1 cellular context compared by ENCODE assay signal in the genomic region with DNA sequence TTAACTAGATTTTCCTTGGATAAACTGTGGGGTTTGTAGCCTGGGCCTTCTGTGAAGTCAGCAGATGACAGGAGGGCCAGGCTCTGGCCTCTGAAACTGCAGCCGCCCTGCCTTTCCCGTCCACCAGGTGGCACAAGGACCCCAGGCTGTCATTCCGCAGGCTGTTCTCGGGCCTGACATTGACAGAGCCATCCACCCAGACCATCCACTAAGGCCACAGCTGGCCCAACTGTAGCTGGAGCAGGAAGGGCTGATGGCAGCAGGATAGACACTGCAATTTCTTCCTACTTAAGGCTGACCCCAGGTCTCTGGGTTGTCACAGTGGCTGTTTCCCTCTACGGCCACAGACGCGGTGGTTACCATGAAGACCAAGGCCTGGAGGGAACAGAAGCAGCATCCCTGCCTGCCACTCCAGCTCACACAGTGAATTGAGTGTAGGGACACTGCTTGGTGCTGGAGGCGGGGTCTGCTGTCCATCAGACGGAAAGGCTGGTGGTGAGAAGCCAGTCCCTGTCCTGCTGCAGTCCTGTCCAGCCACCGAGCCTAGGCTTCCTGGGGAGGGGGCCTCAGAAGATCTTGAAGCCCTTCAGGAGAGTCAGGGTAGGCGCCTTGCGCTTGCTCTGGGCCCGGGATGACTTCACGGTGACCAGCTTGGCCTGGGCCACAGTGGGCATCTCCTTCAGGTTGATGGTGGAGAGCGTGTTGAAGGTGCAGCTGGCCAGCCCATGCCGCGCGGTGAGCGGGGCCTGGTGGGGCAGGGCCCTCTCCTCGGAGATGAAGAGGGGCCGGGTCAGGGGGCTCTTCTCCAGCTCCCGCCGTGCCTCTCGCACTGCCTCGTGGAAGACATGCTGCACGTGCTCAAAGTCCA.
TF ChIP-seq lines count a peak whose summit lies in the region.

No MANE protein-coding gene starts in this region.

TF ChIP-seq in HepG2, 621 proteins besides CTCF, POLR2A, EP300 and RAD21 (continued from another document and continues in another):
- no peak; the same call in 1 of the 2 replicates for TF ChIP-seq REPIN1 (CRISPR knock-in tag; IDR thresholded peaks at IDR 0.05; ENCODE audit: borderline replicate concordance, low read depth)
- no peak for TF ChIP-seq KLF11 (CRISPR knock-in tag; IDR thresholded peaks at IDR 0.05)
- TF ChIP-seq, protein P1, sequence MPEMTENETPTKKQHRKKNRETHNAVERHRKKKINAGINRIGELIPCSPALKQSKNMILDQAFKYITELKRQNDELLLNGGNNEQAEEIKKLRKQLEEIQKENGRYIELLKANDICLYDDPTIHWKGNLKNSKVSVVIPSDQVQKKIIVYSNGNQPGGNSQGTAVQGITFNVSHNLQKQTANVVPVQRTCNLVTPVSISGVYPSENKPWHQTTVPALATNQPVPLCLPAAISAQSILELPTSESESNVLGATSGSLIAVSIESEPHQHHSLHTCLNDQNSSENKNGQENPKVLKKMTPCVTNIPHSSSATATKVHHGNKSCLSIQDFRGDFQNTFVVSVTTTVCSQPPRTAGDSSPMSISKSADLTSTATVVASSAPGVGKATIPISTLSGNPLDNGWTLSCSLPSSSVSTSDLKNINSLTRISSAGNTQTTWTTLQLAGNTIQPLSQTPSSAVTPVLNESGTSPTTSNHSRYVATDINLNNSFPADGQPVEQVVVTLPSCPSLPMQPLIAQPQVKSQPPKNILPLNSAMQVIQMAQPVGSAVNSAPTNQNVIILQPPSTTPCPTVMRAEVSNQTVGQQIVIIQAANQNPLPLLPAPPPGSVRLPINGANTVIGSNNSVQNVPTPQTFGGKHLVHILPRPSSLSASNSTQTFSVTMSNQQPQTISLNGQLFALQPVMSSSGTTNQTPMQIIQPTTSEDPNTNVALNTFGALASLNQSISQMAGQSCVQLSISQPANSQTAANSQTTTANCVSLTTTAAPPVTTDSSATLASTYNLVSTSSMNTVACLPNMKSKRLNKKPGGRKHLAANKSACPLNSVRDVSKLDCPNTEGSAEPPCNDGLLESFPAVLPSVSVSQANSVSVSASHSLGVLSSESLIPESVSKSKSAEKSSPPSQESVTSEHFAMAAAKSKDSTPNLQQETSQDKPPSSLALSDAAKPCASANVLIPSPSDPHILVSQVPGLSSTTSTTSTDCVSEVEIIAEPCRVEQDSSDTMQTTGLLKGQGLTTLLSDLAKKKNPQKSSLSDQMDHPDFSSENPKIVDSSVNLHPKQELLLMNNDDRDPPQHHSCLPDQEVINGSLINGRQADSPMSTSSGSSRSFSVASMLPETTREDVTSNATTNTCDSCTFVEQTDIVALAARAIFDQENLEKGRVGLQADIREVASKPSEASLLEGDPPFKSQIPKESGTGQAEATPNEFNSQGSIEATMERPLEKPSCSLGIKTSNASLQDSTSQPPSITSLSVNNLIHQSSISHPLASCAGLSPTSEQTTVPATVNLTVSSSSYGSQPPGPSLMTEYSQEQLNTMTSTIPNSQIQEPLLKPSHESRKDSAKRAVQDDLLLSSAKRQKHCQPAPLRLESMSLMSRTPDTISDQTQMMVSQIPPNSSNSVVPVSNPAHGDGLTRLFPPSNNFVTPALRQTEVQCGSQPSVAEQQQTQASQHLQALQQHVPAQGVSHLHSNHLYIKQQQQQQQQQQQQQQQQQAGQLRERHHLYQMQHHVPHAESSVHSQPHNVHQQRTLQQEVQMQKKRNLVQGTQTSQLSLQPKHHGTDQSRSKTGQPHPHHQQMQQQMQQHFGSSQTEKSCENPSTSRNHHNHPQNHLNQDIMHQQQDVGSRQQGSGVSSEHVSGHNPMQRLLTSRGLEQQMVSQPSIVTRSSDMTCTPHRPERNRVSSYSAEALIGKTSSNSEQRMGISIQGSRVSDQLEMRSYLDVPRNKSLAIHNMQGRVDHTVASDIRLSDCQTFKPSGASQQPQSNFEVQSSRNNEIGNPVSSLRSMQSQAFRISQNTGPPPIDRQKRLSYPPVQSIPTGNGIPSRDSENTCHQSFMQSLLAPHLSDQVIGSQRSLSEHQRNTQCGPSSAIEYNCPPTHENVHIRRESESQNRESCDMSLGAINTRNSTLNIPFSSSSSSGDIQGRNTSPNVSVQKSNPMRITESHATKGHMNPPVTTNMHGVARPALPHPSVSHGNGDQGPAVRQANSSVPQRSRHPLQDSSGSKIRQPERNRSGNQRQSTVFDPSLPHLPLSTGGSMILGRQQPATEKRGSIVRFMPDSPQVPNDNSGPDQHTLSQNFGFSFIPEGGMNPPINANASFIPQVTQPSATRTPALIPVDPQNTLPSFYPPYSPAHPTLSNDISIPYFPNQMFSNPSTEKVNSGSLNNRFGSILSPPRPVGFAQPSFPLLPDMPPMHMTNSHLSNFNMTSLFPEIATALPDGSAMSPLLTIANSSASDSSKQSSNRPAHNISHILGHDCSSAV (CRISPR knock-in tag; IDR thresholded peaks at IDR 0.05; ENCODE audit: borderline replicate concordance) = no peak
- no peak for TF ChIP-seq POLR2G (IDR thresholded peaks at IDR 0.05; ENCODE audit: low read depth, low read length)
- TF ChIP-seq, protein P2, sequence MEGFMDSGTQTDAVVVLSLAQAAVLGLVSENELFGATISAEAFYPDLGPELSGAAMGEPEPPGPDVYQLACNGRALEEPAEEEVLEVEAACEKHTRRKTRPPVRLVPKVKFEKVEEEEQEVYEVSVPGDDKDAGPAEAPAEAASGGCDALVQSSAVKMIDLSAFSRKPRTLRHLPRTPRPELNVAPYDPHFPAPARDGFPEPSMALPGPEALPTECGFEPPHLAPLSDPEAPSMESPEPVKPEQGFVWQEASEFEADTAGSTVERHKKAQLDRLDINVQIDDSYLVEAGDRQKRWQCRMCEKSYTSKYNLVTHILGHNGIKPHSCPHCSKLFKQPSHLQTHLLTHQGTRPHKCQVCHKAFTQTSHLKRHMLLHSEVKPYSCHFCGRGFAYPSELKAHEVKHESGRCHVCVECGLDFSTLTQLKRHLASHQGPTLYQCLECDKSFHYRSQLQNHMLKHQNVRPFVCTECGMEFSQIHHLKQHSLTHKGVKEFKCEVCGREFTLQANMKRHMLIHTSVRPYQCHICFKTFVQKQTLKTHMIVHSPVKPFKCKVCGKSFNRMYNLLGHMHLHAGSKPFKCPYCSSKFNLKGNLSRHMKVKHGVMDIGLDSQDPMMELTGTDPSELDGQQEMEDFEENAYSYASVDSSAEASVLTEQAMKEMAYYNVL (CRISPR knock-in tag; IDR thresholded peaks at IDR 0.05; ENCODE audit: borderline replicate concordance) = no peak
- TF ChIP-seq DR1 (CRISPR knock-in tag; IDR thresholded peaks at IDR 0.05) = no peak
- no peak for TF ChIP-seq ZSCAN20 (CRISPR knock-in tag; IDR thresholded peaks at IDR 0.05; ENCODE audit: borderline replicate concordance)
- peak; percentile 61 for TF ChIP-seq XRCC5 (optimal IDR thresholded peaks at IDR 0.05; ENCODE audit: low read length)
- TF ChIP-seq ZNF841 (CRISPR knock-in tag; IDR thresholded peaks at IDR 0.05; ENCODE audit: borderline replicate concordance) = no peak
- TF ChIP-seq ZZZ3 (CRISPR knock-in tag; IDR thresholded peaks at IDR 0.05; ENCODE audit: borderline replicate concordance) = no peak
- TF ChIP-seq MED8 (CRISPR knock-in tag; IDR thresholded peaks at IDR 0.05; ENCODE audit: insufficient replicate concordance) = no peak
- TF ChIP-seq ZSCAN31 (CRISPR knock-in tag; IDR thresholded peaks at IDR 0.05; ENCODE audit: low read depth) = no peak
- TF ChIP-seq, protein P3, sequence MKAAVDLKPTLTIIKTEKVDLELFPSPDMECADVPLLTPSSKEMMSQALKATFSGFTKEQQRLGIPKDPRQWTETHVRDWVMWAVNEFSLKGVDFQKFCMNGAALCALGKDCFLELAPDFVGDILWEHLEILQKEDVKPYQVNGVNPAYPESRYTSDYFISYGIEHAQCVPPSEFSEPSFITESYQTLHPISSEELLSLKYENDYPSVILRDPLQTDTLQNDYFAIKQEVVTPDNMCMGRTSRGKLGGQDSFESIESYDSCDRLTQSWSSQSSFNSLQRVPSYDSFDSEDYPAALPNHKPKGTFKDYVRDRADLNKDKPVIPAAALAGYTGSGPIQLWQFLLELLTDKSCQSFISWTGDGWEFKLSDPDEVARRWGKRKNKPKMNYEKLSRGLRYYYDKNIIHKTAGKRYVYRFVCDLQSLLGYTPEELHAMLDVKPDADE (CRISPR knock-in tag; IDR thresholded peaks at IDR 0.05) = no peak
- TF ChIP-seq JARID2 (CRISPR knock-in tag; IDR thresholded peaks at IDR 0.05; ENCODE audit: insufficient replicate concordance) = no peak
- no peak for TF ChIP-seq FOXA1 (IDR thresholded peaks at IDR 0.05)
- TF ChIP-seq FOXA1 (CRISPR knock-in tag; IDR thresholded peaks at IDR 0.05) = peak; percentile 42; the same call in 1 of the 2 replicates
- TF ChIP-seq MTA3 (CRISPR knock-in tag; IDR thresholded peaks at IDR 0.05) = no peak
- TF ChIP-seq, protein P4, sequence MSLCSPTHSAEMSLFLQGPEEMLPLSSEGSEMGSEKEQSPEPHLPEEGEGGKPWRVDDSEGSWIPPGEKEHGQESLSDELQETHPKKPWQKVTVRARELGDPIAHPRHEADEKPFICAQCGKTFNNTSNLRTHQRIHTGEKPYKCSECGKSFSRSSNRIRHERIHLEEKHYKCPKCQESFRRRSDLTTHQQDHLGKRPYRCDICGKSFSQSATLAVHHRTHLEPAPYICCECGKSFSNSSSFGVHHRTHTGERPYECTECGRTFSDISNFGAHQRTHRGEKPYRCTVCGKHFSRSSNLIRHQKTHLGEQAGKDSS (CRISPR knock-in tag; IDR thresholded peaks at IDR 0.05; ENCODE audit: borderline replicate concordance, low read depth) = peak; percentile 87; the same call in 1 of the 2 replicates
- no peak for TF ChIP-seq CREB1 (IDR thresholded peaks at IDR 0.05)
- TF ChIP-seq CREB1 (CRISPR knock-in tag; IDR thresholded peaks at IDR 0.05) = no peak
- TF ChIP-seq ZNF543 (CRISPR knock-in tag; IDR thresholded peaks at IDR 0.05) = no peak
- TF ChIP-seq, protein P5, sequence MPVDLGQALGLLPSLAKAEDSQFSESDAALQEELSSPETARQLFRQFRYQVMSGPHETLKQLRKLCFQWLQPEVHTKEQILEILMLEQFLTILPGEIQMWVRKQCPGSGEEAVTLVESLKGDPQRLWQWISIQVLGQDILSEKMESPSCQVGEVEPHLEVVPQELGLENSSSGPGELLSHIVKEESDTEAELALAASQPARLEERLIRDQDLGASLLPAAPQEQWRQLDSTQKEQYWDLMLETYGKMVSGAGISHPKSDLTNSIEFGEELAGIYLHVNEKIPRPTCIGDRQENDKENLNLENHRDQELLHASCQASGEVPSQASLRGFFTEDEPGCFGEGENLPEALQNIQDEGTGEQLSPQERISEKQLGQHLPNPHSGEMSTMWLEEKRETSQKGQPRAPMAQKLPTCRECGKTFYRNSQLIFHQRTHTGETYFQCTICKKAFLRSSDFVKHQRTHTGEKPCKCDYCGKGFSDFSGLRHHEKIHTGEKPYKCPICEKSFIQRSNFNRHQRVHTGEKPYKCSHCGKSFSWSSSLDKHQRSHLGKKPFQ (CRISPR knock-in tag; IDR thresholded peaks at IDR 0.05; ENCODE audit: insufficient replicate concordance) = no peak
- TF ChIP-seq EHMT2 (IDR thresholded peaks at IDR 0.05; ENCODE audit: borderline replicate concordance, low read depth, low read length) = no peak
- TF ChIP-seq, protein P6, sequence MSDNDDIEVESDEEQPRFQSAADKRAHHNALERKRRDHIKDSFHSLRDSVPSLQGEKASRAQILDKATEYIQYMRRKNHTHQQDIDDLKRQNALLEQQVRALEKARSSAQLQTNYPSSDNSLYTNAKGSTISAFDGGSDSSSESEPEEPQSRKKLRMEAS (IDR thresholded peaks at IDR 0.05) = peak; percentile 85
- no peak for TF ChIP-seq ZFP37 (CRISPR knock-in tag; IDR thresholded peaks at IDR 0.05; ENCODE audit: borderline replicate concordance)
- TF ChIP-seq, protein P7, sequence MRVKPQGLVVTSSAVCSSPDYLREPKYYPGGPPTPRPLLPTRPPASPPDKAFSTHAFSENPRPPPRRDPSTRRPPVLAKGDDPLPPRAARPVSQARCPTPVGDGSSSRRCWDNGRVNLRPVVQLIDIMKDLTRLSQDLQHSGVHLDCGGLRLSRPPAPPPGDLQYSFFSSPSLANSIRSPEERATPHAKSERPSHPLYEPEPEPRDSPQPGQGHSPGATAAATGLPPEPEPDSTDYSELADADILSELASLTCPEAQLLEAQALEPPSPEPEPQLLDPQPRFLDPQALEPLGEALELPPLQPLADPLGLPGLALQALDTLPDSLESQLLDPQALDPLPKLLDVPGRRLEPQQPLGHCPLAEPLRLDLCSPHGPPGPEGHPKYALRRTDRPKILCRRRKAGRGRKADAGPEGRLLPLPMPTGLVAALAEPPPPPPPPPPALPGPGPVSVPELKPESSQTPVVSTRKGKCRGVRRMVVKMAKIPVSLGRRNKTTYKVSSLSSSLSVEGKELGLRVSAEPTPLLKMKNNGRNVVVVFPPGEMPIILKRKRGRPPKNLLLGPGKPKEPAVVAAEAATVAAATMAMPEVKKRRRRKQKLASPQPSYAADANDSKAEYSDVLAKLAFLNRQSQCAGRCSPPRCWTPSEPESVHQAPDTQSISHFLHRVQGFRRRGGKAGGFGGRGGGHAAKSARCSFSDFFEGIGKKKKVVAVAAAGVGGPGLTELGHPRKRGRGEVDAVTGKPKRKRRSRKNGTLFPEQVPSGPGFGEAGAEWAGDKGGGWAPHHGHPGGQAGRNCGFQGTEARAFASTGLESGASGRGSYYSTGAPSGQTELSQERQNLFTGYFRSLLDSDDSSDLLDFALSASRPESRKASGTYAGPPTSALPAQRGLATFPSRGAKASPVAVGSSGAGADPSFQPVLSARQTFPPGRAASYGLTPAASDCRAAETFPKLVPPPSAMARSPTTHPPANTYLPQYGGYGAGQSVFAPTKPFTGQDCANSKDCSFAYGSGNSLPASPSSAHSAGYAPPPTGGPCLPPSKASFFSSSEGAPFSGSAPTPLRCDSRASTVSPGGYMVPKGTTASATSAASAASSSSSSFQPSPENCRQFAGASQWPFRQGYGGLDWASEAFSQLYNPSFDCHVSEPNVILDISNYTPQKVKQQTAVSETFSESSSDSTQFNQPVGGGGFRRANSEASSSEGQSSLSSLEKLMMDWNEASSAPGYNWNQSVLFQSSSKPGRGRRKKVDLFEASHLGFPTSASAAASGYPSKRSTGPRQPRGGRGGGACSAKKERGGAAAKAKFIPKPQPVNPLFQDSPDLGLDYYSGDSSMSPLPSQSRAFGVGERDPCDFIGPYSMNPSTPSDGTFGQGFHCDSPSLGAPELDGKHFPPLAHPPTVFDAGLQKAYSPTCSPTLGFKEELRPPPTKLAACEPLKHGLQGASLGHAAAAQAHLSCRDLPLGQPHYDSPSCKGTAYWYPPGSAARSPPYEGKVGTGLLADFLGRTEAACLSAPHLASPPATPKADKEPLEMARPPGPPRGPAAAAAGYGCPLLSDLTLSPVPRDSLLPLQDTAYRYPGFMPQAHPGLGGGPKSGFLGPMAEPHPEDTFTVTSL (CRISPR knock-in tag; IDR thresholded peaks at IDR 0.05; ENCODE audit: borderline replicate concordance) = no peak
- TF ChIP-seq, protein P8, sequence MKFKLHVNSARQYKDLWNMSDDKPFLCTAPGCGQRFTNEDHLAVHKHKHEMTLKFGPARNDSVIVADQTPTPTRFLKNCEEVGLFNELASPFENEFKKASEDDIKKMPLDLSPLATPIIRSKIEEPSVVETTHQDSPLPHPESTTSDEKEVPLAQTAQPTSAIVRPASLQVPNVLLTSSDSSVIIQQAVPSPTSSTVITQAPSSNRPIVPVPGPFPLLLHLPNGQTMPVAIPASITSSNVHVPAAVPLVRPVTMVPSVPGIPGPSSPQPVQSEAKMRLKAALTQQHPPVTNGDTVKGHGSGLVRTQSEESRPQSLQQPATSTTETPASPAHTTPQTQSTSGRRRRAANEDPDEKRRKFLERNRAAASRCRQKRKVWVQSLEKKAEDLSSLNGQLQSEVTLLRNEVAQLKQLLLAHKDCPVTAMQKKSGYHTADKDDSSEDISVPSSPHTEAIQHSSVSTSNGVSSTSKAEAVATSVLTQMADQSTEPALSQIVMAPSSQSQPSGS (CRISPR knock-in tag; IDR thresholded peaks at IDR 0.05) = peak; percentile 73; the same call in 1 of the 2 replicates
- no peak for TF ChIP-seq ATAD3A (CRISPR knock-in tag; IDR thresholded peaks at IDR 0.05)
- TF ChIP-seq SPEN (CRISPR knock-in tag; IDR thresholded peaks at IDR 0.05; ENCODE audit: low read depth) = peak; percentile 55
- TF ChIP-seq KLF13 (CRISPR knock-in tag; IDR thresholded peaks at IDR 0.05) = no peak
- no peak for TF ChIP-seq ZNF382 (CRISPR knock-in tag; IDR thresholded peaks at IDR 0.05; ENCODE audit: borderline replicate concordance)
- TF ChIP-seq ZKSCAN8 (CRISPR knock-in tag; IDR thresholded peaks at IDR 0.05; ENCODE audit: borderline replicate concordance) = 0 out of 2 replicates have a peak, but pooled peaks have one; percentile 54
- TF ChIP-seq SRSF4 (IDR thresholded peaks at IDR 0.05; ENCODE audit: low read depth, low read length, poor library complexity, severe bottlenecking) = no peak
